In genomic region chr18:35089918-35090550, GRCh38 we compare ENCODE assay signal across 20 cellular contexts. TPM values are rescaled to one million over a fixed set of nuclear protein-coding genes. Genes with fewer than 3 reads are reported as not detected.
A peak's percentile ranks its signal among the peaks of the same experiment; 100 is the strongest.
DNase-seq lines count a peak whose midpoint lies in the region; ATAC-seq lines count a peak whose summit lies in the region.
"Had no signal": no experiment of that assay in that cellular context is flagged by ENCODE, and none has a peak within 500 bp of the region (broad histone marks: within the 10 kb centered on the region; RNA-seq: fewer than 3 reads in every experiment).

No MANE protein-coding gene starts in this region.

- no peak overlapping the region for H3K27ac ChIP-seq in right cardiac atrium (ENCODE audit: low read length)
- H3K27ac ChIP-seq: neutrophil, prostate gland had no signal

- peaks cover 6% of the 10 kb centered on the region for H3K4me1 ChIP-seq in right cardiac atrium (ENCODE audit: control insufficient read depth, insufficient read depth, low read length)
- H3K4me1 ChIP-seq: prostate gland had no signal

- ATAC-seq in Right ventricle myocardium inferior, result peak; percentile 62
- no peak for ATAC-seq in right cardiac atrium
- no peak for ATAC-seq in GM18867 (IDR thresholded peaks at IDR 0.05; ENCODE audit: unreplicated experiment)
- ATAC-seq: activated T-helper 17 cell treated with anti-CD3 and anti-CD28 coated beads, Interleukin-2, amount 50 U/mL, for 72 hours had no signal

- no peaks in the 10 kb centered on the region for H3K9me3 Mint-ChIP-seq in immature natural killer cell
- H3K9me3 Mint-ChIP-seq: activated CD4-positive, alpha-beta memory T cell treated with anti-CD3 and anti-CD28 coated beads, Interleukin-2, amount 10 ng/mL, durations not matched to agents 7 days and 5 days; activated naive CD8-positive, alpha-beta T cell treated with anti-CD3 and anti-CD28 coated beads for 36 hours; activated T-helper 17 cell treated with anti-CD3 and anti-CD28 coated beads, Interleukin-2, amount 50 U/mL, for 72 hours had no signal

- H3K4me3 Mint-ChIP-seq in immature natural killer cell, result no peak overlapping the region
- H3K4me3 Mint-ChIP-seq: activated CD4-positive, alpha-beta memory T cell treated with anti-CD3 and anti-CD28 coated beads, Interleukin-2, amount 10 ng/mL, durations not matched to agents 7 days and 5 days; activated naive CD8-positive, alpha-beta T cell treated with anti-CD3 and anti-CD28 coated beads for 36 hours; activated T-helper 17 cell treated with anti-CD3 and anti-CD28 coated beads, Interleukin-2, amount 50 U/mL, for 72 hours; CD4-positive, CD25-positive, alpha-beta regulatory T cell had no signal

- DNase-seq in Right ventricle myocardium inferior (ENCODE audit: missing footprints), result no peak
- no peak for DNase-seq in right cardiac atrium
- peak; percentile 81 for DNase-seq in amniotic epithelial cell (ENCODE audit: low read depth)
- DNase-seq in immature natural killer cell, result no peak
- DNase-seq in T-helper 2 cell, result no peak
- DNase-seq in NK-92 (lab: John Stamatoyannopoulos, UW; ENCODE audit: unreplicated experiment), result no peak
- DNase-seq in LoVo (ENCODE audit: low spot score), result no peak
- DNase-seq: activated CD4-positive, alpha-beta memory T cell treated with anti-CD3 and anti-CD28 coated beads, Interleukin-2, amount 10 ng/mL, durations not matched to agents 7 days and 5 days; activated CD4-positive, alpha-beta T cell treated with anti-CD3 and anti-CD28 coated beads for 1 hour; activated naive CD8-positive, alpha-beta T cell treated with anti-CD3 and anti-CD28 coated beads for 36 hours; CD4-positive, CD25-positive, alpha-beta regulatory T cell; NCI-H1105 treated with DMSO at 0.1 percent for 48 hours; NCI-H2081; NCI-H2227 treated with DMSO at 0.1 percent for 48 hours; NCI-H748 treated with DMSO at 0.1 percent for 48 hours; stimulated activated naive CD4-positive, alpha-beta T cell treated with Interleukin-2 at 50 U/mL for 16 hours had no signal

- H3K4me3 ChIP-seq in right cardiac atrium (ENCODE audit: low read length), result no peak overlapping the region
- H3K4me3 ChIP-seq: prostate gland had no signal

- H3K4me1 Mint-ChIP-seq in immature natural killer cell, result peaks cover 66 to 77% of the 10 kb centered on the region in 2 donors
- H3K4me1 Mint-ChIP-seq: activated CD4-positive, alpha-beta memory T cell treated with anti-CD3 and anti-CD28 coated beads, Interleukin-2, amount 10 ng/mL, durations not matched to agents 7 days and 5 days had no signal

- 85% methylated on average over 4 of the region's 4 CpGs for WGBS in right cardiac atrium

- peaks cover 0 to 3% (median 0%) of the 10 kb centered on the region in 3 donors for H3K36me3 Mint-ChIP-seq in immature natural killer cell

- no peaks in the 10 kb centered on the region for H3K9me3 ChIP-seq in right cardiac atrium (ENCODE audit: control insufficient read depth, low read length)
- H3K9me3 ChIP-seq: neutrophil, prostate gland had no signal

- H3K27me3 Mint-ChIP-seq in immature natural killer cell (ENCODE audit: low read depth in 3 of 3), result peaks cover 0 to 1% (median 0%) of the 10 kb centered on the region in 3 donors
- H3K27me3 Mint-ChIP-seq: activated CD4-positive, alpha-beta memory T cell treated with anti-CD3 and anti-CD28 coated beads, Interleukin-2, amount 10 ng/mL, durations not matched to agents 7 days and 5 days; activated naive CD8-positive, alpha-beta T cell treated with anti-CD3 and anti-CD28 coated beads for 36 hours; activated T-helper 17 cell treated with anti-CD3 and anti-CD28 coated beads, Interleukin-2, amount 50 U/mL, for 72 hours; CD4-positive, CD25-positive, alpha-beta regulatory T cell had no signal

- H3K27ac Mint-ChIP-seq in immature natural killer cell, result peak overlapping the region in 4 of 6 donors; percentile 7 to 49 (median 26)
- H3K27ac Mint-ChIP-seq: activated CD4-positive, alpha-beta memory T cell treated with anti-CD3 and anti-CD28 coated beads, Interleukin-2, amount 10 ng/mL, durations not matched to agents 7 days and 5 days; activated naive CD8-positive, alpha-beta T cell treated with anti-CD3 and anti-CD28 coated beads for 36 hours; activated T-helper 17 cell treated with anti-CD3 and anti-CD28 coated beads, Interleukin-2, amount 50 U/mL, for 72 hours had no signal

- intact Hi-C loops in Right ventricle myocardium inferior (cut with DNase I), result no loop called here
- intact Hi-C loops in right cardiac atrium (cut with DNase I), result no loop called here

- H3K27me3 ChIP-seq in right cardiac atrium (ENCODE audit: control insufficient read depth, insufficient read depth), result no peaks in the 10 kb centered on the region
- H3K27me3 ChIP-seq: neutrophil had no signal

RNA-seq across cellular contexts. Expression of gene MAPRE2, which starts 48.8 kb away (rescaled TPM):
- total RNA-seq in Right ventricle myocardium inferior, result 112 TPM
- 100 to 1,000 TPM in 1 of 4 donors, 10 to 100 TPM in 3; 86.2 to 108 (median 92.0) TPM for total RNA-seq in right cardiac atrium
- polyA plus RNA-seq in right cardiac atrium, result 52.8 TPM
- polyA plus RNA-seq in immature natural killer cell, result 100 to 1,000 TPM; 134 to 265 (median 224) TPM
